In the genomic region with DNA sequence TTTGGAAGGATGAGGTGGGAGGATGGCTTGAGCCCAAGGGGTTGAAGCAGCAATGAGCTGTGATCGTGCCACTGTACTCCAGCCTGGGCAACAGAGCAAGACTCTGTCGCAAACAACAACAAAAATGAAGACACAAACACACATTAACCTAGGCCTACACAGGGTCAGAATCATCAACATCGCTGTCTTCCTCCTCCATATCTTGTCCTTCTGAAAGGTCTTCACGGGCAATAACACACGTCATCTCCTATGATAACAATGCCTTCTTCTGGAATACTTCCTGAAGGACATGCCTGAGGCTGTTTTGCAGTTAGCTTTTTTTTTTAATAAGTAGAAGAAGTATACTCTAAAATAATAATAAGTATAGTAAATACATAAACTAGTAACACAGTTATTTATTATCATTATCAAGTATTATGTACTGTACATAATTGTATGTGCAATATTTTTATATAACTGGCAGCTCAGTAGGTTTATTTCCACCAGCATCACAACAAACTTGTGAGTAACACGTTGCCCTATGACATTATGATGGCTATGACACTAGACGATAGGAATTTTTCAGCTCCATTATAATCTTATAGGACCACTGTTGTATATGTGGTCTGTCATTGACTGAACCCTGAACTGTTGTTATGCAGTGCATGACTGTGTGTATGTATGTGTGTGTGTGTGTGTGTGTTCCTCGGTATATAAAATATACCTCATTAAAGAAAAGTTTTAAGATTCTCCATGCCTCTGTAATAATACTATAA, we compare ENCODE assay signal across 25 cellular contexts.
DNase-seq lines count a peak whose midpoint lies in the region; ATAC-seq, FAIRE-seq and TF ChIP-seq lines count a peak whose summit lies in the region.
"Had no signal": no experiment of that assay in that cellular context is flagged by ENCODE, and none has a peak within 500 bp of the region (broad histone marks: within the 10 kb centered on the region; RNA-seq: fewer than 3 reads in every experiment).

No MANE protein-coding gene starts in this region.

- no peak overlapping the region for H3K4me3 Mint-ChIP-seq in MCF 10A (ENCODE audit: unreplicated experiment)
- H3K4me3 Mint-ChIP-seq: activated CD4-positive, alpha-beta T cell treated with anti-CD3 and anti-CD28 coated beads, Interleukin-2, amount 10 ng/mL, durations not matched to agents 7 days and 5 days; neural progenitor cell; stimulated activated naive CD8-positive, alpha-beta T cell treated with anti-CD3 and anti-CD28 coated beads, Interleukin-15, amount 100 ng/mL, for 72 hours had no signal

- H3K36me3 ChIP-seq in breast epithelium, result no peaks in the 10 kb centered on the region
- H3K36me3 ChIP-seq in bronchial epithelial cell (ENCODE audit: control insufficient read depth, insufficient read depth, low read length), result no peaks in the 10 kb centered on the region
- no peaks in the 10 kb centered on the region for H3K36me3 ChIP-seq in Peyer's patch
- H3K36me3 ChIP-seq: BE2C, neural progenitor cell, upper lobe of left lung had no signal

- BruUV-seq in MCF 10A (replicated peaks; lab: Mats Ljungman, UMichigan), result no TSS peak

- no peak for FAIRE-seq in bronchial epithelial cell (lab: Jason Lieb, UNC)
- FAIRE-seq: K562 had no signal

- TF ChIP-seq POLR2A in breast epithelium (IDR thresholded peaks at IDR 0.05) (no peak), Peyer's patch (IDR thresholded peaks at IDR 0.05) (no peak)

- no peak for ATAC-seq in HG03378 (IDR thresholded peaks at IDR 0.05; ENCODE audit: unreplicated experiment)
- ATAC-seq: K562; left ventricle myocardium superior; psoas muscle; stimulated activated naive CD8-positive, alpha-beta T cell treated with anti-CD3 and anti-CD28 coated beads, Interleukin-15, amount 100 ng/mL, for 72 hours had no signal

- DNase-seq in MCF 10A (ENCODE audit: unreplicated experiment) (no peak), breast epithelium (ENCODE audit: low spot score in 2 of 2) (no peak), bronchial epithelial cell (ENCODE audit: low read depth) (peak; percentile 35), glomerular endothelial cell (ENCODE audit: extremely low read depth, low read depth, low spot score) (peak; percentile 65), midbrain (lab: John Stamatoyannopoulos, UW) (no peak), NCI-H146 (lab: John Stamatoyannopoulos, UW) (no peak), Peyer's patch (no peak)
- DNase-seq: activated CD4-positive, alpha-beta T cell treated with anti-CD3 and anti-CD28 coated beads, Interleukin-2, amount 10 ng/mL, durations not matched to agents 7 days and 5 days; activated CD8-positive, alpha-beta memory T cell treated with anti-CD3 and anti-CD28 coated beads, Interleukin-2, amount 50 U/mL, for 4 hours; BE2C; COR-L47; DND-41; glutamatergic neuron; left ventricle myocardium superior; NCI-H1694; NCI-H2227 treated with DMSO at 0.1 percent for 48 hours; NCI-H82; psoas muscle; stimulated activated CD4-positive, alpha-beta T cell treated with anti-CD3 and anti-CD28 coated beads, Interleukin-4, amount 100 ng/mL, for 1 hour; stimulated activated naive CD8-positive, alpha-beta T cell treated with anti-CD3 and anti-CD28 coated beads, Interleukin-15, amount 100 ng/mL, for 72 hours; T-helper 1 cell; upper lobe of left lung had no signal

- peaks cover 5% of the 10 kb centered on the region for H3K4me1 Mint-ChIP-seq in MCF 10A (ENCODE audit: insufficient read depth, unreplicated experiment)
- H3K4me1 Mint-ChIP-seq: activated CD4-positive, alpha-beta T cell treated with anti-CD3 and anti-CD28 coated beads, Interleukin-2, amount 10 ng/mL, durations not matched to agents 7 days and 5 days; stimulated activated naive CD8-positive, alpha-beta T cell treated with anti-CD3 and anti-CD28 coated beads, Interleukin-15, amount 100 ng/mL, for 72 hours had no signal

- H3K27ac ChIP-seq in breast epithelium (no peak overlapping the region), Peyer's patch (no peak overlapping the region)
- H3K27ac ChIP-seq: neural progenitor cell, psoas muscle, upper lobe of left lung had no signal

- no peaks in the 10 kb centered on the region for H3K9me3 Mint-ChIP-seq in MCF 10A (ENCODE audit: unreplicated experiment)
- H3K9me3 Mint-ChIP-seq: activated CD4-positive, alpha-beta T cell treated with anti-CD3 and anti-CD28 coated beads, Interleukin-2, amount 10 ng/mL, durations not matched to agents 7 days and 5 days; neural progenitor cell; stimulated activated naive CD8-positive, alpha-beta T cell treated with anti-CD3 and anti-CD28 coated beads, Interleukin-15, amount 100 ng/mL, for 72 hours had no signal

- TF ChIP-seq CTCF in MCF 10A (IDR thresholded peaks at IDR 0.05; ENCODE audit: unreplicated experiment), result no peak
- no peak for TF ChIP-seq CTCF in breast epithelium (IDR thresholded peaks at IDR 0.05)
- TF ChIP-seq CTCF in bronchial epithelial cell (IDR thresholded peaks at IDR 0.05; ENCODE audit: insufficient read depth, low read length, severe bottlenecking), result no peak
- TF ChIP-seq CTCF in Peyer's patch (IDR thresholded peaks at IDR 0.05), result no peak

- H3K36me3 Mint-ChIP-seq in MCF 10A (ENCODE audit: insufficient read depth, unreplicated experiment), result no peaks in the 10 kb centered on the region
- H3K36me3 Mint-ChIP-seq: neural progenitor cell had no signal

- peak overlapping the region; percentile 51 for H3K27ac Mint-ChIP-seq in MCF 10A (ENCODE audit: low read depth, unreplicated experiment)
- H3K27ac Mint-ChIP-seq: activated CD4-positive, alpha-beta T cell treated with anti-CD3 and anti-CD28 coated beads, Interleukin-2, amount 10 ng/mL, durations not matched to agents 7 days and 5 days; neural progenitor cell had no signal

- POLR2A ChIA-PET in MCF 10A (lab: Yijun Ruan, JAX), result no interaction called here

- no peak overlapping the region for H3K4me3 ChIP-seq in breast epithelium
- H3K4me3 ChIP-seq in bronchial epithelial cell (ENCODE audit: low read depth, low read length), result no peak overlapping the region
- H3K4me3 ChIP-seq in Peyer's patch, result no peak overlapping the region
- H3K4me3 ChIP-seq: K562, neural progenitor cell, psoas muscle, upper lobe of left lung had no signal

- H3K27me3 Mint-ChIP-seq in MCF 10A (ENCODE audit: insufficient read depth, unreplicated experiment), result no peaks in the 10 kb centered on the region

- CTCF ChIA-PET in MCF 10A (lab: Yijun Ruan, JAX), result interaction anchor here (0.5 to 0.7 kb wide), 2 partner anchors 21 to 107 kb away, joined by 4 read pairs; no protein-coding TSS in a partner anchor

- intact Hi-C loops in MCF 10A (cut with micrococcal nuclease), result no loop called here
- intact Hi-C loops in breast epithelium (cut with DNase I; ENCODE audit: low total_unique reads), result no loop called here

- H3K4me1 ChIP-seq in breast epithelium, result no peaks in the 10 kb centered on the region
- no peaks in the 10 kb centered on the region for H3K4me1 ChIP-seq in Peyer's patch
- H3K4me1 ChIP-seq: BE2C, psoas muscle, upper lobe of left lung had no signal

- H3K9me3 ChIP-seq in breast epithelium (no peaks in the 10 kb centered on the region), Peyer's patch (no peaks in the 10 kb centered on the region)
- H3K9me3 ChIP-seq: BE2C, psoas muscle, upper lobe of left lung had no signal

- H3K27me3 ChIP-seq in breast epithelium, result no peaks in the 10 kb centered on the region
- no peaks in the 10 kb centered on the region for H3K27me3 ChIP-seq in bronchial epithelial cell (ENCODE audit: control insufficient read depth, insufficient read depth, low read length)
- no peaks in the 10 kb centered on the region for H3K27me3 ChIP-seq in Peyer's patch
- H3K27me3 ChIP-seq: BE2C, neural progenitor cell, upper lobe of left lung had no signal

Comparison
In these comparisons a context has a peak if more than half of its experiments do, and no peak if none do; other contexts are left out.
1. DNase-seq: peak in bronchial epithelial cell (single experiment) and glomerular endothelial cell (single experiment); none in MCF 10A (single experiment), breast epithelium (0 of 2), midbrain (single experiment), NCI-H146 (single experiment) and Peyer's patch (0 of 3).